Comparison of ENCODE assay signal across 13 cellular contexts in genomic region chr2:9981646-9982045, GRCh38. TPM values are rescaled to one million over a fixed set of nuclear protein-coding genes. Genes with fewer than 3 reads are reported as not detected.
DNase-seq lines count a peak whose midpoint lies in the region; ATAC-seq and TF ChIP-seq lines count a peak whose summit lies in the region.
"Had no signal": no experiment of that assay in that cellular context is flagged by ENCODE, and none has a peak within 500 bp of the region (broad histone marks: within the 10 kb centered on the region; RNA-seq: fewer than 3 reads in every experiment).

No MANE protein-coding gene starts in this region.

- peaks cover 34% of the 10 kb centered on the region for H3F3A ChIP-seq in SK-N-SH (replicated peaks; ENCODE audit: insufficient read depth)

- H3K79me2 ChIP-seq in SK-N-SH (ENCODE audit: insufficient read depth): no peaks in the 10 kb centered on the region

- DNase-seq in SK-N-SH (no peak), fibroblast of mammary gland (ENCODE audit: low read depth) (peak; percentile 78), SW 1271 (lab: John Stamatoyannopoulos, UW) (no peak), KBM-7 (no peak), HPDE6-E6E7 (ENCODE audit: extremely low spot score) (no peak)
- DNase-seq: CD8-positive, alpha-beta T cell; COR-L47; DND-41 had no signal

- H3K4me2 ChIP-seq in SK-N-SH: peak overlapping the region; percentile 54; the same call in 1 of the 2 replicates
- H3K4me2 ChIP-seq in skeletal muscle satellite cell (ENCODE audit: low read length): peak overlapping the region; percentile 60

- H3K9ac ChIP-seq in SK-N-SH: no peak overlapping the region
- H3K9ac ChIP-seq in skeletal muscle satellite cell (ENCODE audit: low read depth, low read length): no peak overlapping the region

- peak overlapping the region; percentile 63 to 74; a peak in 3 of 4 replicates for H3K27ac ChIP-seq in SK-N-SH (ENCODE audit: low read depth in 2 of 2, low read length in 1 of 2)
- H3K27ac ChIP-seq: 22Rv1 had no signal

- H2AFZ ChIP-seq in SK-N-SH (ENCODE audit: low read depth): no peak overlapping the region

- H3K4me3 ChIP-seq in SK-N-SH (ENCODE audit: low read depth in 2 of 2, low read length in 1 of 2) (no peak overlapping the region), fibroblast of mammary gland (ENCODE audit: control insufficient read depth, low read depth, low read length) (no peak overlapping the region), skeletal muscle satellite cell (ENCODE audit: low read length) (no peak overlapping the region)
- H3K4me3 ChIP-seq: K562 had no signal

- peaks cover 14 to 22% of the 10 kb centered on the region in 2 experiments for H3K4me1 ChIP-seq in SK-N-SH (ENCODE audit: control insufficient read depth in 1 of 2, insufficient read depth in 2 of 2, low read depth in 1 of 2, low read length in 1 of 2)
- peaks cover 54% of the 10 kb centered on the region for H3K4me1 ChIP-seq in skeletal muscle satellite cell (ENCODE audit: control insufficient read depth, insufficient read depth, low read length)

- H3K9me3 ChIP-seq in SK-N-SH (no peaks in the 10 kb centered on the region), skeletal muscle satellite cell (replicated peaks; ENCODE audit: low read length) (no peaks in the 10 kb centered on the region)

- TF ChIP-seq RAD21 in SK-N-SH (IDR thresholded peaks at IDR 0.05; ENCODE audit: low read length): no peak

- H3K27me3 ChIP-seq in SK-N-SH (ENCODE audit: insufficient read depth) (no peaks in the 10 kb centered on the region), skeletal muscle satellite cell (ENCODE audit: control insufficient read depth, insufficient read depth, low read length) (no peaks in the 10 kb centered on the region)

- POLR2A ChIA-PET in SK-N-SH (lab: Yijun Ruan, JAX): interaction anchor here (1.1 kb wide), 1 partner anchor 351 kb away, joined by 3 read pairs; the partner anchor contains the start of gene YWHAQ

- no peak for ATAC-seq in SK-N-SH treated with all-trans-retinoic acid at 6 μM for 48 hours
- ATAC-seq: CD8-positive, alpha-beta T cell; K562 had no signal

- H3K36me3 ChIP-seq in SK-N-SH (replicated peaks in 1 of 2; ENCODE audit: control insufficient read depth in 1 of 2, insufficient read depth in 2 of 2, low read length in 1 of 2): no peaks in the 10 kb centered on the region
- H3K36me3 ChIP-seq in skeletal muscle satellite cell (ENCODE audit: insufficient read depth, low read length): no peaks in the 10 kb centered on the region

- in situ Hi-C loops in KBM-7 (cut with MboI; ENCODE audit: low pct_unique_long_range_greater_than_20kb, low sequenced_read_pairs): no loop called here

- TF ChIP-seq EP300 in SK-N-SH (IDR thresholded peaks at IDR 0.05; ENCODE audit: borderline replicate concordance in 1 of 2, low read depth in 1 of 2, low read length in 1 of 2): no peak

- no peaks in the 10 kb centered on the region for H3K9me2 ChIP-seq in SK-N-SH

- no peaks in the 10 kb centered on the region for H4K20me1 ChIP-seq in SK-N-SH (ENCODE audit: insufficient read depth)

- WGBS in SK-N-SH (ENCODE audit: low lambda C conversion rate): 89% methylated on average over 3 of the region's 3 CpGs

- TF ChIP-seq CTCF in SK-N-SH (IDR thresholded peaks at IDR 0.05) (no peak), fibroblast of mammary gland (conservative IDR thresholded peaks at IDR 0.05; ENCODE audit: control insufficient read depth, insufficient read depth, low read depth, low read length) (no peak)

- CTCF ChIA-PET in SK-N-SH (lab: Yijun Ruan, JAX): interaction anchor here (1.1 to 10.8 kb wide), 8 partner anchors 12 to 166 kb away, joined by 3 to 357 read pairs (median 80); partner anchors contain the start of gene KLF11

TF ChIP-seq in SK-N-SH, 30 proteins besides CTCF, POLR2A, EP300 and RAD21:
- TF ChIP-seq TCF12 (IDR thresholded peaks at IDR 0.05) (no peak), MXI1 (IDR thresholded peaks at IDR 0.05; ENCODE audit: low read depth, low read length) (no peak), SMC3 (IDR thresholded peaks at IDR 0.05; ENCODE audit: low read depth, low read length) (no peak), TEAD4 (IDR thresholded peaks at IDR 0.05; ENCODE audit: borderline replicate concordance, insufficient read depth) (no peak), USF1 (IDR thresholded peaks at IDR 0.05; ENCODE audit: borderline replicate concordance, low read depth) (no peak), RXRA (IDR thresholded peaks at IDR 0.05; ENCODE audit: borderline replicate concordance, low read depth) (no peak), JUND (IDR thresholded peaks at IDR 0.05) (no peak), NRF1 (IDR thresholded peaks at IDR 0.05; ENCODE audit: low read depth, low read length) (no peak), FOXM1 (IDR thresholded peaks at IDR 0.05; ENCODE audit: low read depth) (no peak), FOXJ3 (CRISPR knock-in tag; IDR thresholded peaks at IDR 0.05) (no peak), GATA2 (CRISPR knock-in tag; IDR thresholded peaks at IDR 0.05) (no peak), YY1 (IDR thresholded peaks at IDR 0.05; ENCODE audit: low read depth) (no peak), CHD2 (IDR thresholded peaks at IDR 0.05; ENCODE audit: low read length, partially characterized antibody) (no peak)
TF ChIP-seq in SK-N-SH: peak in this region for 0.

TF ChIP-seq in SK-N-SH treated with all-trans-retinoic acid at 6 μM for 48 hours, 23 proteins besides CTCF, POLR2A, EP300 and RAD21:
- no peak for TF ChIP-seq TSHZ2 (CRISPR knock-in tag; IDR thresholded peaks at IDR 0.05)
- TF ChIP-seq GLIS3 (CRISPR knock-in tag; IDR thresholded peaks at IDR 0.05): no peak
- TF ChIP-seq PPARA (CRISPR knock-in tag; IDR thresholded peaks at IDR 0.05; ENCODE audit: borderline replicate concordance): no peak

RNA-seq across cellular contexts. Expression of gene GRHL1, which starts 30.2 kb away (rescaled TPM):
- 1.0 and 1.6 TPM in 2 replicates for polyA plus RNA-seq in SK-N-SH (2012; rRNA removed)
- polyA plus RNA-seq in SK-N-SH (2012; cell fraction: cytosol; rRNA removed): 0.75 and 1.0 TPM in 2 replicates
- polyA plus RNA-seq in SK-N-SH (2012; cell fraction: nucleus; rRNA removed): 2.5 and 4.3 TPM in 2 replicates
- 0.25 and 0.66 TPM in 2 replicates for total RNA-seq in skeletal muscle satellite cell (2012; rRNA removed)
- polyA plus RNA-seq: CD14-positive monocyte had no signal
